In the genomic region with DNA sequence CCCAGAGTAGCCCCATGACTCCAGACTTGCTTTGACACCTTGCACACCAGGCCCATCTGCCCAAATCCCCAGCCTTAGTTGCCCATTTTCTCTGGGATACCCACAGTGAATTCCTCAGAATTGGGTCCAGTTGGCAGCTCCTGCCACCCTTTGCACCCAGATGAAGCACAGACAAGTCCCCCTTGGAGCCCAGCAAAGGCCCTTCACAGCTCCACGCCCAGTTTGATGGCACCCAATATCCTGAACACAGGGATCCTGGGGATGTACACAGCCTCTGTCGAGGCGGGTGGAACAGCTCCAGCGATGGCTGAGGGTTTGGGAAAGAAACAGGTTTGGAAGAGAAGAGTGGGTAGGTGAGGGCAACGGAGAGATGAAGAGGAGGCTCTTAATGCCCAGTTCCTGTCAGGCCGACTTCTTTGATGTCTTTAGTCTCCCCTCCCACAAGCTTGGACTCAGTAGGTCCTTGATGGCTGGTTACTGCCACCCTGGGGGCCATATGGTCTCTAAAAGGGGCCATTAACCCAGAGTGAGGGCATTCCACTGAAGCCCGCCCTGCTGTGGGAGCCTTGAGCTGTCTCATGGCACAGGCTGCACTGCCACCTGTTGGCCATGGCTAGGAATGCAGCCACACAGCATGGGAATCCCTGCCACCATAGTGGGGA, we compare ENCODE assay signal across 1 cellular context.
TF ChIP-seq lines count a peak whose summit lies in the region.

No MANE protein-coding gene starts in this region.

TF ChIP-seq in HEK293, 187 proteins besides CTCF, POLR2A, EP300 and RAD21 (continued from another document):
- TF ChIP-seq INSM2 (tag by site-specific recombination; IDR thresholded peaks at IDR 0.05) (0 out of 2 replicates have a peak, but pooled peaks have one; percentile 55), ZNF121 (tag by site-specific recombination; IDR thresholded peaks at IDR 0.05) (no peak), ZNF561 (tag by site-specific recombination; IDR thresholded peaks at IDR 0.05; ENCODE audit: borderline replicate concordance) (no peak), ZSCAN16 (tag by site-specific recombination; IDR thresholded peaks at IDR 0.05) (no peak), ZNF302 (tag by site-specific recombination; IDR thresholded peaks at IDR 0.05; ENCODE audit: low read depth) (no peak)
- TF ChIP-seq, protein P1, sequence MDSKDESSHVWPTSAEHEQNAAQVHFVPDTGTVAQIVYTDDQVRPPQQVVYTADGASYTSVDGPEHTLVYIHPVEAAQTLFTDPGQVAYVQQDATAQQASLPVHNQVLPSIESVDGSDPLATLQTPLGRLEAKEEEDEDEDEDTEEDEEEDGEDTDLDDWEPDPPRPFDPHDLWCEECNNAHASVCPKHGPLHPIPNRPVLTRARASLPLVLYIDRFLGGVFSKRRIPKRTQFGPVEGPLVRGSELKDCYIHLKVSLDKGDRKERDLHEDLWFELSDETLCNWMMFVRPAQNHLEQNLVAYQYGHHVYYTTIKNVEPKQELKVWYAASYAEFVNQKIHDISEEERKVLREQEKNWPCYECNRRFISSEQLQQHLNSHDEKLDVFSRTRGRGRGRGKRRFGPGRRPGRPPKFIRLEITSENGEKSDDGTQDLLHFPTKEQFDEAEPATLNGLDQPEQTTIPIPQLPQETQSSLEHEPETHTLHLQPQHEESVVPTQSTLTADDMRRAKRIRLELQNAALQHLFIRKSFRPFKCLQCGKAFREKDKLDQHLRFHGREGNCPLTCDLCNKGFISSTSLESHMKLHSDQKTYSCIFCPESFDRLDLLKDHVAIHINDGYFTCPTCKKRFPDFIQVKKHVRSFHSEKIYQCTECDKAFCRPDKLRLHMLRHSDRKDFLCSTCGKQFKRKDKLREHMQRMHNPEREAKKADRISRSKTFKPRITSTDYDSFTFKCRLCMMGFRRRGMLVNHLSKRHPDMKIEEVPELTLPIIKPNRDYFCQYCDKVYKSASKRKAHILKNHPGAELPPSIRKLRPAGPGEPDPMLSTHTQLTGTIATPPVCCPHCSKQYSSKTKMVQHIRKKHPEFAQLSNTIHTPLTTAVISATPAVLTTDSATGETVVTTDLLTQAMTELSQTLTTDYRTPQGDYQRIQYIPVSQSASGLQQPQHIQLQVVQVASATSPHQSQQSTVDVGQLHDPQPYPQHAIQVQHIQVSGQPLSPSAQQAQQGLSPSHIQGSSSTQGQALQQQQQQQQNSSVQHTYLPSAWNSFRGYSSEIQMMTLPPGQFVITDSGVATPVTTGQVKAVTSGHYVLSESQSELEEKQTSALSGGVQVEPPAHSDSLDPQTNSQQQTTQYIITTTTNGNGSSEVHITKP (tag by site-specific recombination; IDR thresholded peaks at IDR 0.05): 0 out of 2 replicates have a peak, but pooled peaks have one; percentile 6
